In genomic region chr17:10695875-10696407, GRCh38 we compare ENCODE assay signal across 8 cellular contexts. TPM values are rescaled to one million over a fixed set of nuclear protein-coding genes. Genes with fewer than 3 reads are reported as not detected.
A peak's percentile ranks its signal among the peaks of the same experiment; 100 is the strongest.
DNase-seq lines count a peak whose midpoint lies in the region; TF ChIP-seq lines count a peak whose summit lies in the region.
"Not testable (repeated sequence)": the region's sequence is repeated elsewhere in the genome, so short reads cannot be mapped to it uniquely, and the experiment has no call there.

No MANE protein-coding gene starts in this region.

- peak overlapping the region; percentile 50 for H3K23ac ChIP-seq in mesendoderm (ENCODE audit: low read length)

- H3K9ac ChIP-seq in NT2/D1 (ENCODE audit: insufficient read length, low read depth) (peak overlapping the region; percentile 81), mesendoderm (ENCODE audit: low read length) (peak overlapping the region; percentile 94)
- not testable (repeated sequence) for H3K9ac ChIP-seq in fibroblast of lung (ENCODE audit: insufficient read depth, low read length)

- not testable (repeated sequence) for H3K18ac ChIP-seq in mesendoderm (ENCODE audit: low read length)

- not testable (repeated sequence) for BruUV-seq in A673 (replicated peaks; lab: Mats Ljungman, UMichigan)

- not testable (repeated sequence) for H2AK5ac ChIP-seq in mesendoderm (ENCODE audit: low read length)

- DNase-seq in A673 (ENCODE audit: low spot score); NT2/D1 (ENCODE audit: low read depth, low spot score); activated CD4-positive, alpha-beta memory T cell treated with anti-CD3 and anti-CD28 coated beads, Interleukin-2, amount 10 ng/mL, durations not matched to agents 7 days and 5 days; brain microvascular endothelial cell; fibroblast of lung (ENCODE audit: low read depth in 2 of 2); retinal pigment epithelial cell (ENCODE audit: low read depth): not testable (repeated sequence)
- peak; percentile 2 for DNase-seq in mesendoderm

- not testable (repeated sequence) for H2BK5ac ChIP-seq in mesendoderm (ENCODE audit: low read length)

- in situ Hi-C loops in brain microvascular endothelial cell (cut with HindIII; ENCODE audit: low pct_ligation_motif_present, low sequenced_read_pairs), result not testable (repeated sequence)

- H4K20me1 ChIP-seq in fibroblast of lung (ENCODE audit: control insufficient read depth, extremely low read depth, insufficient read depth, low read length), result not testable (repeated sequence)

- peaks cover 16% of the 10 kb centered on the region for H3K4me1 ChIP-seq in A673 (ENCODE audit: insufficient read depth, low read length, poor library complexity, severe bottlenecking)
- not testable (repeated sequence) for H3K4me1 ChIP-seq in NT2/D1 (ENCODE audit: insufficient read depth, insufficient read length); fibroblast of lung (ENCODE audit: control insufficient read depth, extremely low read depth, insufficient read depth, low read length); mesendoderm (ENCODE audit: control insufficient read depth, low read depth, low read length)

- not testable (repeated sequence) for H3K4ac ChIP-seq in mesendoderm (ENCODE audit: low read depth, low read length)

- H4K8ac ChIP-seq in mesendoderm (ENCODE audit: low read depth, low read length), result not testable (repeated sequence)

- POLR2A ChIA-PET in A673 (lab: Charles Lee; ENCODE audit: low non-redundant PET), result not testable (repeated sequence)
- POLR2A ChIA-PET in activated CD4-positive, alpha-beta memory T cell treated with anti-CD3 and anti-CD28 coated beads, Interleukin-2, amount 10 ng/mL, durations not matched to agents 7 days and 5 days (lab: Charles Lee), result interaction anchor here (1.0 to 1.2 kb wide), 3 partner anchors 8 to 1302 kb away, joined by 4 read pairs; partner anchors contain the start of genes TMEM220 and ZNF18

- intact Hi-C loops in A673 (cut with micrococcal nuclease; ENCODE audit: unreplicated experiment), result not testable (repeated sequence)

- WGBS in mesendoderm (ENCODE audit: extremely low coverage, insufficient coverage, low lambda C conversion rate), result no CpG with 5 or more reads among the region's 17 CpGs

- H3K36me3 Mint-ChIP-seq in activated CD4-positive, alpha-beta memory T cell treated with anti-CD3 and anti-CD28 coated beads, Interleukin-2, amount 10 ng/mL, durations not matched to agents 7 days and 5 days (ENCODE audit: low read depth), result peaks cover 48% of the 10 kb centered on the region

- peaks cover 46% of the 10 kb centered on the region for H3K36me3 ChIP-seq in A673 (ENCODE audit: insufficient read depth, low read length, poor library complexity, severe bottlenecking)
- peaks cover 42% of the 10 kb centered on the region for H3K36me3 ChIP-seq in NT2/D1 (ENCODE audit: insufficient read depth, insufficient read length, low read length)
- peaks cover 24% of the 10 kb centered on the region for H3K36me3 ChIP-seq in brain microvascular endothelial cell (replicated peaks)
- H3K36me3 ChIP-seq in fibroblast of lung (ENCODE audit: control insufficient read depth, insufficient read depth, low read length); mesendoderm (ENCODE audit: control insufficient read depth, insufficient read depth, low read length): not testable (repeated sequence)

- H3K79me1 ChIP-seq in mesendoderm (ENCODE audit: low read length), result peaks cover 12% of the 10 kb centered on the region

- not testable (repeated sequence) for TF ChIP-seq CTCF in A673 (conservative IDR thresholded peaks at IDR 0.05; ENCODE audit: low read depth, low read length); GM12875 (IDR thresholded peaks at IDR 0.05; ENCODE audit: borderline replicate concordance, insufficient read depth, low read depth, low read length); brain microvascular endothelial cell (IDR thresholded peaks at IDR 0.05; ENCODE audit: low read depth, low read length, missing control alignments); fibroblast of lung (conservative IDR thresholded peaks at IDR 0.05 in 1 of 2, IDR thresholded peaks at IDR 0.05 in 1 of 2; ENCODE audit: low read depth in 1 of 2, low read length in 2 of 2); retinal pigment epithelial cell (conservative IDR thresholded peaks at IDR 0.05; ENCODE audit: low read depth, low read length)

- H3K27me3 Mint-ChIP-seq in activated CD4-positive, alpha-beta memory T cell treated with anti-CD3 and anti-CD28 coated beads, Interleukin-2, amount 10 ng/mL, durations not matched to agents 7 days and 5 days, result not testable (repeated sequence)

- H3K4me2 ChIP-seq in fibroblast of lung (ENCODE audit: extremely low read depth, insufficient read depth, low read length) (peak overlapping the region; percentile 96), mesendoderm (ENCODE audit: low read length) (peak overlapping the region; percentile 19)

- not testable (repeated sequence) for H3K27ac Mint-ChIP-seq in activated CD4-positive, alpha-beta memory T cell treated with anti-CD3 and anti-CD28 coated beads, Interleukin-2, amount 10 ng/mL, durations not matched to agents 7 days and 5 days

- H2BK15ac ChIP-seq in mesendoderm (replicated peaks; ENCODE audit: low read depth), result not testable (repeated sequence)

- peaks cover 54% of the 10 kb centered on the region for H3K4me1 Mint-ChIP-seq in activated CD4-positive, alpha-beta memory T cell treated with anti-CD3 and anti-CD28 coated beads, Interleukin-2, amount 10 ng/mL, durations not matched to agents 7 days and 5 days

- CTCF ChIA-PET in A673 (lab: Charles Lee), result interaction anchor here (0.6 kb wide), 1 partner anchor 362 kb away, joined by 3 read pairs; no protein-coding TSS in a partner anchor
- CTCF ChIA-PET in activated CD4-positive, alpha-beta memory T cell treated with anti-CD3 and anti-CD28 coated beads, Interleukin-2, amount 10 ng/mL, durations not matched to agents 7 days and 5 days (lab: Charles Lee), result interaction anchor here (0.9 to 3.9 kb wide), 4 partner anchors 13 to 78 kb away, joined by 3 to 23 read pairs (median 6); no protein-coding TSS in a partner anchor

- H2AFZ ChIP-seq in fibroblast of lung (ENCODE audit: low read length), result not testable (repeated sequence)

- not testable (repeated sequence) for H3K9me3 ChIP-seq in A673 (ENCODE audit: low read depth, low read length, poor library complexity, severe bottlenecking); NT2/D1 (ENCODE audit: insufficient read depth, low read length); fibroblast of lung (ENCODE audit: control insufficient read depth, insufficient read depth, low read depth, low read length)

- H4K5ac ChIP-seq in mesendoderm (ENCODE audit: low read length), result not testable (repeated sequence)

- H2BK120ac ChIP-seq in mesendoderm (ENCODE audit: low read depth, low read length), result not testable (repeated sequence)

- H3K4me3 ChIP-seq in A673 (ENCODE audit: low read depth, low read length, poor library complexity, severe bottlenecking) (peak overlapping the region; percentile 89), GM12875 (ENCODE audit: low read depth, low read length) (peak overlapping the region; percentile 83), NT2/D1 (ENCODE audit: insufficient read length, low read depth) (peak overlapping the region; percentile 98), brain microvascular endothelial cell (ENCODE audit: low read depth, low read length) (peak overlapping the region; percentile 93), fibroblast of lung (replicated peaks in 1 of 4; ENCODE audit: control extremely low read depth in 1 of 4, insufficient read depth in 1 of 4, low read depth in 3 of 4, low read length in 4 of 4) (peak overlapping the region; percentile 76 to 94 (median 91)), retinal pigment epithelial cell (ENCODE audit: low read length) (peak overlapping the region; percentile 95)
- H3K4me3 ChIP-seq in mesendoderm (ENCODE audit: low read length), result not testable (repeated sequence)

- H3K27me3 ChIP-seq in A673 (replicated peaks; ENCODE audit: insufficient read depth, low read depth, low read length, poor library complexity); NT2/D1 (ENCODE audit: insufficient read depth, insufficient read length); brain microvascular endothelial cell (replicated peaks); fibroblast of lung (ENCODE audit: control insufficient read depth, insufficient read depth, low read length); mesendoderm (ENCODE audit: insufficient read depth, low read length, poor library complexity): not testable (repeated sequence)

- H3K9me3 Mint-ChIP-seq in activated CD4-positive, alpha-beta memory T cell treated with anti-CD3 and anti-CD28 coated beads, Interleukin-2, amount 10 ng/mL, durations not matched to agents 7 days and 5 days, result not testable (repeated sequence)

- H3K79me2 ChIP-seq in fibroblast of lung (ENCODE audit: control insufficient read depth, insufficient read depth, low read length) (peaks cover 21% of the 10 kb centered on the region), mesendoderm (ENCODE audit: control insufficient read depth, insufficient read depth, low read length) (peaks cover 36% of the 10 kb centered on the region)

- H3K56ac ChIP-seq in mesendoderm (ENCODE audit: low read length), result peak overlapping the region; percentile 77

- peak overlapping the region; percentile 94 for H3K4me3 Mint-ChIP-seq in activated CD4-positive, alpha-beta memory T cell treated with anti-CD3 and anti-CD28 coated beads, Interleukin-2, amount 10 ng/mL, durations not matched to agents 7 days and 5 days

- not testable (repeated sequence) for H3K27ac ChIP-seq in A673 (ENCODE audit: low read depth, low read length, poor library complexity, severe bottlenecking); brain microvascular endothelial cell; fibroblast of lung (ENCODE audit: insufficient read depth, low read length); mesendoderm (ENCODE audit: low read depth, low read length)

RNA-seq across cellular contexts. Expression of gene SCO1, which starts 1.4 kb away (rescaled TPM):
- total RNA-seq in A673 (2021) (42.2 and 43.2 TPM in 2 replicates), fibroblast of lung (31.8 and 56.6 TPM in 2 replicates)
- total RNA-seq in activated CD4-positive, alpha-beta memory T cell treated with anti-CD3 and anti-CD28 coated beads, Interleukin-2, amount 10 ng/mL, durations not matched to agents 7 days and 5 days, result 10 to 100 TPM; 19.9 to 24.5 TPM
- 16.7 and 20.0 TPM in 2 replicates for polyA plus RNA-seq in fibroblast of lung
- polyA plus RNA-seq in fibroblast of lung (2012), result 17.4 and 22.9 TPM in 2 replicates
- 8.2 and 9.0 TPM in 2 replicates for polyA minus RNA-seq in fibroblast of lung (ENCODE audit: low replicate concordance)
- 29.8 TPM for polyA plus RNA-seq in mesendoderm (2013, experiment 1 of 2)
- 29.2 TPM for polyA plus RNA-seq in mesendoderm (2013, experiment 2 of 2)

RNA-seq across cellular contexts. Expression of gene ADPRM, which starts 1.5 kb away (rescaled TPM):
- total RNA-seq in A673 (2021) (8.4 and 9.2 TPM in 2 replicates), fibroblast of lung (17.0 and 25.4 TPM in 2 replicates)
- total RNA-seq in activated CD4-positive, alpha-beta memory T cell treated with anti-CD3 and anti-CD28 coated beads, Interleukin-2, amount 10 ng/mL, durations not matched to agents 7 days and 5 days, result 10 to 100 TPM; 15.3 to 15.4 TPM
- polyA plus RNA-seq in fibroblast of lung, result 8.7 and 11.3 TPM in 2 replicates
- 6.0 and 7.3 TPM in 2 replicates for polyA plus RNA-seq in fibroblast of lung (2012)
- polyA minus RNA-seq in fibroblast of lung (ENCODE audit: low replicate concordance), result 1.4 and 2.5 TPM in 2 replicates
- 5.7 TPM for polyA plus RNA-seq in mesendoderm (2013, experiment 1 of 2)
- 5.7 TPM for polyA plus RNA-seq in mesendoderm (2013, experiment 2 of 2)

RNA-seq across cellular contexts. Expression of gene TMEM220, which starts 33.9 kb away (rescaled TPM):
- total RNA-seq in A673 (2021), result 0.11 and 1.4 TPM in 2 replicates
- under 1 TPM; 0.10 to 0.78 TPM for total RNA-seq in activated CD4-positive, alpha-beta memory T cell treated with anti-CD3 and anti-CD28 coated beads, Interleukin-2, amount 10 ng/mL, durations not matched to agents 7 days and 5 days
- 3.1 and 4.3 TPM in 2 replicates for total RNA-seq in fibroblast of lung
- polyA plus RNA-seq in fibroblast of lung, result 2.8 and 4.1 TPM in 2 replicates
- 4.7 and 6.0 TPM in 2 replicates for polyA plus RNA-seq in fibroblast of lung (2012)
- 0.16 and 0.22 TPM in 2 replicates for polyA minus RNA-seq in fibroblast of lung (ENCODE audit: low replicate concordance)
- 4.3 TPM for polyA plus RNA-seq in mesendoderm (2013, experiment 1 of 2)
- polyA plus RNA-seq in mesendoderm (2013, experiment 2 of 2), result 5.0 TPM

RNA-seq across cellular contexts. Expression of gene MYH3, which starts 38.8 kb away (rescaled TPM):
- 2.1 and 3.2 TPM in 2 replicates for total RNA-seq in A673 (2021)
- total RNA-seq in activated CD4-positive, alpha-beta memory T cell treated with anti-CD3 and anti-CD28 coated beads, Interleukin-2, amount 10 ng/mL, durations not matched to agents 7 days and 5 days, result 1 to 10 TPM; 2.5 to 3.0 TPM
- 0.50 and 0.51 TPM in 2 replicates for total RNA-seq in fibroblast of lung
- 0.25 and 1.0 TPM in 2 replicates for polyA plus RNA-seq in fibroblast of lung
- 0.44 and 0.52 TPM in 2 replicates for polyA plus RNA-seq in fibroblast of lung (2012)
- not detected in 2 replicates for polyA minus RNA-seq in fibroblast of lung (ENCODE audit: low replicate concordance)
- 1.1 TPM for polyA plus RNA-seq in mesendoderm (2013, experiment 1 of 2)
- 0.70 TPM for polyA plus RNA-seq in mesendoderm (2013, experiment 2 of 2)
